In genomic region chr10:97497572-97498075, GRCh38 we compare ENCODE assay signal across 1 cellular context.
A peak's percentile ranks its signal among the peaks of the same experiment; 100 is the strongest.
TF ChIP-seq lines count a peak whose summit lies in the region.

No MANE protein-coding gene starts in this region.

TF ChIP-seq in SK-N-SH, 30 proteins besides CTCF, POLR2A, EP300 and RAD21 (continued from another document):
- TF ChIP-seq MAX (IDR thresholded peaks at IDR 0.05; ENCODE audit: low read depth), result peak; percentile 97
- no peak for TF ChIP-seq GATA2 (CRISPR knock-in tag; IDR thresholded peaks at IDR 0.05)
- peak; percentile 91 for TF ChIP-seq SIN3A (IDR thresholded peaks at IDR 0.05; ENCODE audit: borderline replicate concordance, low read depth, low read length)
